ENCODE assay signal across 1 cellular context in the genomic region with DNA sequence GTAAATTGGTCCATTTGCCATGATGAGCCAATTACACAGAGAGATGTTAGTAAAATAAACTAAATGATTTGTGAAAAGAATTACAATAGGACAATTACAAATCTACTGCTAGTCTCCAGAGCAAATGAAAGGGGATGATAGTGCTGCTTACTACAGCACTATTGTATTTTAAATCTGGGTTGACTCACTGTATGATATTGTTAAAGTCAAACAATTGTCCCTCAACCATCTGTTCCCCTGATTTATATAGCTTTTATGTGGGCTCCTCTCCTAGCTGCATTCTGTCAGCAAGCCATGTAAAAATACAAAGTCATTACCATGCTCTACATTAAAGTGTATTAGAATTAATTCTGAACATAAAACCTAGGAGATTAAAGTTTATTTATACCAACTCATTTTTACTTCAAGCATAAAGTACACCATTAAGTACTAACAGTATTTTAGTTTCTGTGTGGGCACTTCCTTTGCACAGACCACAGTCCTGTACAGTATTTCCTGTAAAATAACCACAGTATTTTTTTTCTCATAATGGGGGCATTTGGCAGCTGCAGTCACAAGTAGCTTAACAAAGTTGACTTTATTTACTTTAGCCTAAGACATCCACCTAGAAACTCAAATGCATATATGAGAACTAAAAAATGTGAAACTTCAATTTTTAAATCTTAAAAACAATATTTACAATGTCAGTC.
TF ChIP-seq lines count a peak whose summit lies in the region.

No MANE protein-coding gene starts in this region.

TF ChIP-seq in GM12878, 131 proteins besides CTCF, POLR2A, EP300 and RAD21 (continued from another document):
- TF ChIP-seq IRF5 (IDR thresholded peaks at IDR 0.05; ENCODE audit: borderline replicate concordance) (no peak), ZNF384 (IDR thresholded peaks at IDR 0.05; ENCODE audit: borderline replicate concordance, low read depth, low read length) (peak; percentile 50), RCOR1 (conservative IDR thresholded peaks at IDR 0.05; ENCODE audit: low read depth, low read length) (no peak), ETV6 (conservative IDR thresholded peaks at IDR 0.05 in 1 of 2, IDR thresholded peaks at IDR 0.05 in 1 of 2; ENCODE audit: borderline replicate concordance in 1 of 2, low read depth in 1 of 2) (peak in 1 of 2 experiments; percentile 78; a peak in 1 of 4 replicates), SRF (IDR thresholded peaks at IDR 0.05; ENCODE audit: low read depth in 2 of 2, low read length in 2 of 2) (no peak), MTA2 (IDR thresholded peaks at IDR 0.05; ENCODE audit: low read depth) (0 out of 2 replicates have a peak, but pooled peaks have one; percentile 29), E2F4 (IDR thresholded peaks at IDR 0.05; ENCODE audit: low read depth, low read length) (no peak), ASH2L (IDR thresholded peaks at IDR 0.05; ENCODE audit: borderline replicate concordance, low read depth) (no peak), NFIC (IDR thresholded peaks at IDR 0.05; ENCODE audit: low read depth, low read length) (peak; percentile 52; the same call in 1 of the 2 replicates), ZBTB4 (CRISPR knock-in tag; IDR thresholded peaks at IDR 0.05) (no peak), STAT1 (conservative IDR thresholded peaks at IDR 0.05) (no peak), RUNX3 (IDR thresholded peaks at IDR 0.05; ENCODE audit: low read length) (peak; percentile 89)
- TF ChIP-seq, protein P1, sequence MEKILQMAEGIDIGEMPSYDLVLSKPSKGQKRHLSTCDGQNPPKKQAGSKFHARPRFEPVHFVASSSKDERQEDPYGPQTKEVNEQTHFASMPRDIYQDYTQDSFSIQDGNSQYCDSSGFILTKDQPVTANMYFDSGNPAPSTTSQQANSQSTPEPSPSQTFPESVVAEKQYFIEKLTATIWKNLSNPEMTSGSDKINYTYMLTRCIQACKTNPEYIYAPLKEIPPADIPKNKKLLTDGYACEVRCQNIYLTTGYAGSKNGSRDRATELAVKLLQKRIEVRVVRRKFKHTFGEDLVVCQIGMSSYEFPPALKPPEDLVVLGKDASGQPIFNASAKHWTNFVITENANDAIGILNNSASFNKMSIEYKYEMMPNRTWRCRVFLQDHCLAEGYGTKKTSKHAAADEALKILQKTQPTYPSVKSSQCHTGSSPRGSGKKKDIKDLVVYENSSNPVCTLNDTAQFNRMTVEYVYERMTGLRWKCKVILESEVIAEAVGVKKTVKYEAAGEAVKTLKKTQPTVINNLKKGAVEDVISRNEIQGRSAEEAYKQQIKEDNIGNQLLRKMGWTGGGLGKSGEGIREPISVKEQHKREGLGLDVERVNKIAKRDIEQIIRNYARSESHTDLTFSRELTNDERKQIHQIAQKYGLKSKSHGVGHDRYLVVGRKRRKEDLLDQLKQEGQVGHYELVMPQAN (conservative IDR thresholded peaks at IDR 0.05), result no peak
